Comparison of ENCODE assay signal across 24 cellular contexts in genomic region chr4:132085105-132085504, GRCh38.
"Had no signal": no experiment of that assay in that cellular context is flagged by ENCODE, and none has a peak within 500 bp of the region (broad histone marks: within the 10 kb centered on the region; RNA-seq: fewer than 3 reads in every experiment).

No MANE protein-coding gene starts in this region.

- H3K4me3 ChIP-seq: neural progenitor cell, ovary, psoas muscle, right lobe of liver, sigmoid colon, stomach, thoracic aorta, tibial artery, transverse colon, upper lobe of right lung, uterus had no signal

- H3K27ac ChIP-seq: neural progenitor cell, ovary, parathyroid adenoma, psoas muscle, right lobe of liver, sigmoid colon, stomach, thoracic aorta, tibial artery, transverse colon, upper lobe of right lung, uterus had no signal

- FAIRE-seq: small intestine had no signal

- H3K4me1 ChIP-seq: neural progenitor cell, parathyroid adenoma, psoas muscle, right lobe of liver, sigmoid colon, stomach, tibial artery, transverse colon, upper lobe of right lung, uterus had no signal

- ATAC-seq: natural killer cell; psoas muscle; right cardiac atrium; right lobe of liver; stimulated activated effector memory CD8-positive, alpha-beta T cell treated with anti-CD3 and anti-CD28 coated beads, Interleukin-12 subunit alpha, Interleukin-12 subunit beta, amount 100 ng/mL, for 72 hours; stimulated activated naive B cell treated with anti-CD40 and anti-IgM and Interleukin-4, amounts not matched to agents 10 μg/mL and 1 μg/mL and 100 μg/mL, for 72 hours; upper lobe of right lung had no signal

- H3K36me3 ChIP-seq: neural progenitor cell, ovary, right lobe of liver, sigmoid colon, stomach, thoracic aorta, tibial artery, transverse colon, upper lobe of right lung, uterus had no signal

- H3K9me3 ChIP-seq: ovary, psoas muscle, right lobe of liver, sigmoid colon, thoracic aorta, tibial artery, transverse colon, upper lobe of right lung, uterus had no signal

- DNase-seq: natural killer cell; occipital lobe; ovary; posterior cingulate gyrus; psoas muscle; right cardiac atrium; right lobe of liver; sigmoid colon; small intestine; stimulated activated CD4-positive, alpha-beta T cell treated with anti-CD3 and anti-CD28 coated beads, Interleukin-15, amount 100 ng/mL, for 24 hours; stimulated activated CD4-positive, alpha-beta T cell treated with anti-CD3 and anti-CD28 coated beads, Interleukin-2, amount 100 ng/mL, for 24 hours; stimulated activated CD4-positive, alpha-beta T cell treated with anti-CD3 and anti-CD28 coated beads, Interleukin-2, amount 100 ng/mL, for 48 hours; stimulated activated CD4-positive, alpha-beta T cell treated with anti-CD3 and anti-CD28 coated beads, Interleukin-4, amount 100 ng/mL, for 24 hours; stimulated activated naive B cell treated with anti-CD40 and anti-IgM and Interleukin-4, amounts not matched to agents 10 μg/mL and 1 μg/mL and 100 μg/mL, for 72 hours; stimulated activated naive CD4-positive, alpha-beta T cell treated with Interleukin-2 at 50 U/mL for 16 hours; stomach; tibial artery; transverse colon; upper lobe of right lung; uterus had no signal

- H3K27me3 ChIP-seq: neural progenitor cell, ovary, right lobe of liver, sigmoid colon, stomach, tibial artery, transverse colon, upper lobe of right lung, uterus had no signal
